Comparison of ENCODE assay signal across 8 cellular contexts in the genomic region with DNA sequence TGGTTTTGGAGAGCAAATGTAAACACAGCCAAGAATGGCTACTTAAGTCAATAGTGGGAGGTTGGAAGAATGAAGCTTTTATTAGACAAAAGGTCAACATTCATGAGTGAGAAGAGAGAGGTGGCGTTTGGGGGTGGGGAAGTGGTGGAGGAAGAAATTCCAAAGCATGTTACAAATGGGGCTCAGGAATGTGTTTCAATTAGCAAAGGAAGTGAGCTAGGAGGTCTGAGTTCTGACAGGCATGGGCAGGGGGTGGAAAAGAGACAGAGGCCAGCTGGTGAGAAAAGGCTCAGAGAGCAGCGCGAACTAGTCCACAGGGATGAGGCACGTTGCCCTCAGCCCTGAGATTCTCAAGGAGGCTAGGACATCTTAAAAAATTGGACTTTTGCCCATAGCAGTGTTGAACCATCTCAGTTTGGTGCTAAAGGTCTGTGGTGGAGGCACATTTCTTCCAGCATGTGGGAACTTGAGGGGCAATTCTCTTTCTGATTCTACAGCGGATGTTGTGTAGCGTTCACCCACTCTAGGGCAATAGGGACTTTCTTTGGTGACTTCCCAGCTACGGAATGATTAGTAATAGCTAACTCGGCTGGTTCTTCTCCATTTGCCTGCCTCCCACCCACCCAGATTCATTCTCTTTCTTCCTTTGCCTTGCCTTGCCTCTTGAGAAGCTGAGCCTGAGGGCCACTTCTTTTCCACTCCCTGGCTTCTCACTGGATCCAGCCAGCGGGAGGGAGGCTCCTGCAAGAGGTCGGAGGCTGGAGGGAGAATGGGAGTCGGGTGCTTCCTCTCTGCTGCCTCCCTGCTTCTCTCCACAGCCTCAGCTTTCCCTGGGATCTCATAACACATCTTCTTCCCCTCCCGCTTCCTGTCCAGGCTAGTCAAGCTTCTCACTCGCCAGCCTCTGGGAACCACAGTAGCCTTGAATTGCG. TPM values are rescaled to one million over a fixed set of nuclear protein-coding genes. Genes with fewer than 3 reads are reported as not detected.
A peak's percentile ranks its signal among the peaks of the same experiment; 100 is the strongest.
DNase-seq lines count a peak whose midpoint lies in the region; ATAC-seq, FAIRE-seq and TF ChIP-seq lines count a peak whose summit lies in the region.

No MANE protein-coding gene starts in this region.

- H3K27me3 ChIP-seq in keratinocyte (ENCODE audit: control insufficient read depth, extremely low read depth, insufficient read depth, low read length), result no peaks in the 10 kb centered on the region

- peak overlapping the region; percentile 54 for H3K4me2 ChIP-seq in keratinocyte (ENCODE audit: control insufficient read depth, extremely low read depth, insufficient read depth, low read depth, low read length)

- no peaks in the 10 kb centered on the region for H3K36me3 ChIP-seq in keratinocyte (ENCODE audit: control insufficient read depth in 2 of 2, extremely low read depth in 1 of 2, insufficient read depth in 2 of 2, low read length in 2 of 2)

- peaks cover 16% of the 10 kb centered on the region for H3K4me1 ChIP-seq in keratinocyte (ENCODE audit: control insufficient read depth, extremely low read depth, insufficient read depth, low read length)

- peak; percentile 44 for ATAC-seq in GM18873 (IDR thresholded peaks at IDR 0.05; ENCODE audit: low FRiP score, unreplicated experiment)
- peak; percentile 42 for ATAC-seq in HG03095 (IDR thresholded peaks at IDR 0.05; ENCODE audit: unreplicated experiment)

- H3K9ac ChIP-seq in keratinocyte (ENCODE audit: control insufficient read depth, extremely low read depth, insufficient read depth, low read length), result no peak overlapping the region

- H3K9me1 ChIP-seq in keratinocyte (ENCODE audit: control insufficient read depth, extremely low read depth, insufficient read depth, low read length), result no peaks in the 10 kb centered on the region

- H2AFZ ChIP-seq in keratinocyte (ENCODE audit: control insufficient read depth, low read length), result peak overlapping the region; percentile 50

- DNase-seq in activated T-cell treated with anti-CD3 and anti-CD28 coated beads, Interleukin-2, amount 50 U/mL, for 48 hours, result peak; percentile 44 to 46
- DNase-seq in keratinocyte (ENCODE audit: low read depth, low spot score) (peak; percentile 15), urothelium cell line (ENCODE audit: low spot score) (peak; percentile 70), NCI-H1092 (lab: John Stamatoyannopoulos, UW) (no peak), posterior cingulate gyrus (no peak)

- H3K9me3 ChIP-seq in keratinocyte (ENCODE audit: control insufficient read depth, low read depth, low read length), result no peaks in the 10 kb centered on the region

- FAIRE-seq in keratinocyte (lab: Jason Lieb, UNC) (peak; percentile 71), urothelium cell line (lab: Jason Lieb, UNC) (no peak)

- H3K27ac ChIP-seq in C4-2B (peak overlapping the region; percentile 35), keratinocyte (ENCODE audit: control insufficient read depth, insufficient read depth, low read length) (no peak overlapping the region)

- intact Hi-C loops in posterior cingulate gyrus (cut with DNase I), result no loop called here

- H3K4me3 ChIP-seq in keratinocyte (ENCODE audit: control insufficient read depth in 2 of 3, extremely low read depth in 1 of 3, insufficient read depth in 2 of 3, low read depth in 1 of 3, low read length in 3 of 3), result no peak overlapping the region

- H3K79me2 ChIP-seq in keratinocyte (ENCODE audit: control insufficient read depth, insufficient read depth, low read length), result no peaks in the 10 kb centered on the region

- H4K20me1 ChIP-seq in keratinocyte (ENCODE audit: control insufficient read depth, extremely low read depth, insufficient read depth, low read length), result no peaks in the 10 kb centered on the region

- dilution Hi-C loops in keratinocyte (cut with MboI; ENCODE audit: extremely low pct_ligation_motif_present, low sequenced_read_pairs), result no loop called here

- TF ChIP-seq CTCF in C4-2B (conservative IDR thresholded peaks at IDR 0.05) (no peak), keratinocyte (optimal IDR thresholded peaks at IDR 0.05 in 1 of 3, IDR thresholded peaks at IDR 0.05 in 1 of 3, conservative IDR thresholded peaks at IDR 0.05 in 1 of 3; ENCODE audit: extremely low read depth in 1 of 3, insufficient read depth in 2 of 3, low read length in 3 of 3) (no peak)

RNA-seq across cellular contexts. Expression of gene NEDD9, which starts 45.1 kb away (rescaled TPM):
- 3.3 to 4.3 TPM (median 4.1 TPM) in 3 replicates for polyA plus RNA-seq in keratinocyte
- polyA plus RNA-seq in keratinocyte (2011; ENCODE audit: low read depth), result 3.2 TPM
- 2.6 and 3.2 TPM in 2 replicates for polyA plus RNA-seq in keratinocyte (2011; cell fraction: cytosol; rRNA removed)
- polyA plus RNA-seq in keratinocyte (2011; cell fraction: nucleus; rRNA removed), result 7.6 and 10.8 TPM in 2 replicates
- polyA plus RNA-seq in keratinocyte (2012; ENCODE audit: low replicate concordance), result 2.7 and 3.5 TPM in 2 replicates
- 6.8 to 8.7 TPM (median 8.4 TPM) in 3 replicates for polyA minus RNA-seq in keratinocyte
- 4.4 TPM for polyA minus RNA-seq in keratinocyte (2011; cell fraction: cytosol; rRNA and poly(A)+ RNA removed)
- polyA minus RNA-seq in keratinocyte (2011; cell fraction: nucleus; rRNA and poly(A)+ RNA removed), result 8.1 and 19.7 TPM in 2 replicates

Comparison
In these comparisons a context has a peak if more than half of its experiments do, and no peak if none do; other contexts are left out.
1. DNase-seq: peak in activated T-cell treated with anti-CD3 and anti-CD28 coated beads, Interleukin-2, amount 50 U/mL, for 48 hours (2 of 2), keratinocyte (single experiment) and urothelium cell line (single experiment); none in NCI-H1092 (single experiment) and posterior cingulate gyrus (0 of 10).